9 cellular contexts compared by ENCODE assay signal in the genomic region with DNA sequence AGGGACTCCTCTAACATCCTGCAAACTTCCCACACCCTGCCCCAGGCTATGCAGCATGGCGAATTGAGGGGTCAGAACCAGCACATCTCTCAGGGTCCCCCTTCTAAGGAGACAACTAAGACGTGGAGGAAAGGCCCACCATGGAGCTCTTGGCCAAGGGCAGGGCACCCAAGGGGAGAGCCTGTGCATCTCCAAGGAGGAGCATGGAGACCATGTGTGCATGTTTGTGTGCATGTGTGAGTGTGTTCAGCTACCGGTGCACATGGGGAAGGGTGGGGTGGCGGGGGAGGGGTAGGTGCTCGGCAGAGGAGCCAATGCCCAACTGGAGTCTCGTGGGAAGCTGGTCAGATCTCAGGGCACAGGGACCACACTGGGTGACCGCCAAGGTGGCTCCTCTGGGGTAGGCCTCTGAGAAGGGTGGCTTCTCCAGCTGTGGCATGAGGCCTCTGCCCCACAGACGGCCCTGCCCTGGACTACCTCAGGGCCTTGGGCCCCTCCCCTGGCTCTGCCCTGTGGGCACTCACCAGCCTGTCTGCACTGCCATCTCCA.
DNase-seq lines count a peak whose midpoint lies in the region; ATAC-seq and TF ChIP-seq lines count a peak whose summit lies in the region.
"Had no signal": no experiment of that assay in that cellular context is flagged by ENCODE, and none has a peak within 500 bp of the region (broad histone marks: within the 10 kb centered on the region; RNA-seq: fewer than 3 reads in every experiment).

No MANE protein-coding gene starts in this region.

- WGBS in body of pancreas, 2 donors = 86 to 94% methylated on average over 6 to 8 of the region's 8 CpGs

- peak overlapping the region; percentile 96 for H3K4me2 ChIP-seq in HCT116 (ENCODE audit: low read length)

- no peaks in the 10 kb centered on the region for H3K79me2 ChIP-seq in HCT116 (ENCODE audit: insufficient read depth, low read length)

- RAD21 ChIA-PET in HCT116 (lab: Charles Lee; ENCODE audit: low non-redundant PET in 1 of 2, low total read pairs in 2 of 2, uncharacterized antibody in 2 of 2, unreplicated experiment in 2 of 2) = no interaction called here

- no peaks in the 10 kb centered on the region for H3K9me3 ChIP-seq in HCT116 (ENCODE audit: control insufficient read depth in 1 of 2, insufficient read depth in 1 of 2, low read depth in 1 of 2, low read length in 2 of 2)
- H3K9me3 ChIP-seq in body of pancreas = no peaks in the 10 kb centered on the region

- ATAC-seq in activated CD8-positive, alpha-beta memory T cell treated with anti-CD3 and anti-CD28 coated beads, Interleukin-2, amount 10 ng/mL, durations not matched to agents 7 days and 5 days = peak; percentile 4
- ATAC-seq in HCT116 (peak; percentile 1), body of pancreas (peak; percentile 4)
- ATAC-seq in stimulated activated naive CD8-positive, alpha-beta T cell treated with anti-CD3 and anti-CD28 coated beads, Interleukin-15, amount 100 ng/mL, for 72 hours = peak; percentile 10

- peak; percentile 41 for DNase-seq in activated CD8-positive, alpha-beta memory T cell treated with anti-CD3 and anti-CD28 coated beads, Interleukin-2, amount 10 ng/mL, durations not matched to agents 7 days and 5 days
- DNase-seq in activated CD8-positive, alpha-beta memory T cell treated with anti-CD3 and anti-CD28 coated beads for 24 hours = no peak
- no peak for DNase-seq in HCT116 (ENCODE audit: low read depth, low spot score)
- peak in 2 of 4 donors; percentile 8 to 10 for DNase-seq in body of pancreas
- no peak for DNase-seq in stimulated activated naive CD8-positive, alpha-beta T cell treated with anti-CD3 and anti-CD28 coated beads, Interleukin-15, amount 100 ng/mL, for 72 hours
- DNase-seq in DMS79 treated with DMSO at 0.1 percent for 48 hours (lab: John Stamatoyannopoulos, UW) = no peak
- no peak for DNase-seq in NCI-H1092 (lab: John Stamatoyannopoulos, UW)
- no peak for DNase-seq in OCI-M2 (lab: John Stamatoyannopoulos, UW; ENCODE audit: unreplicated experiment)

- H3K9me2 ChIP-seq in HCT116 (ENCODE audit: insufficient read depth) = no peaks in the 10 kb centered on the region

- no peak overlapping the region for H3K4me3 Mint-ChIP-seq in activated CD8-positive, alpha-beta memory T cell treated with anti-CD3 and anti-CD28 coated beads, Interleukin-2, amount 10 ng/mL, durations not matched to agents 7 days and 5 days
- H3K4me3 Mint-ChIP-seq in stimulated activated naive CD8-positive, alpha-beta T cell treated with anti-CD3 and anti-CD28 coated beads, Interleukin-15, amount 100 ng/mL, for 72 hours = no peak overlapping the region
- H3K4me3 Mint-ChIP-seq: brain had no signal

- H3K36me3 Mint-ChIP-seq in activated CD8-positive, alpha-beta memory T cell treated with anti-CD3 and anti-CD28 coated beads, Interleukin-2, amount 10 ng/mL, durations not matched to agents 7 days and 5 days = no peaks in the 10 kb centered on the region
- H3K36me3 Mint-ChIP-seq: brain had no signal

- no peaks in the 10 kb centered on the region for H3K27me3 Mint-ChIP-seq in activated CD8-positive, alpha-beta memory T cell treated with anti-CD3 and anti-CD28 coated beads, Interleukin-2, amount 10 ng/mL, durations not matched to agents 7 days and 5 days
- no peaks in the 10 kb centered on the region for H3K27me3 Mint-ChIP-seq in stimulated activated naive CD8-positive, alpha-beta T cell treated with anti-CD3 and anti-CD28 coated beads, Interleukin-15, amount 100 ng/mL, for 72 hours

- no peaks in the 10 kb centered on the region for H4K20me1 ChIP-seq in HCT116 (ENCODE audit: insufficient read depth)

- no peak for TF ChIP-seq CTCF in HCT116 (IDR thresholded peaks at IDR 0.05 in 2 of 3, conservative IDR thresholded peaks at IDR 0.05 in 1 of 3; ENCODE audit: borderline replicate concordance in 1 of 3, insufficient read depth in 1 of 3, low read depth in 2 of 3, low read length in 2 of 3)
- no peak for TF ChIP-seq CTCF in body of pancreas (IDR thresholded peaks at IDR 0.05)

- no peaks in the 10 kb centered on the region for H3K27me3 ChIP-seq in HCT116 (ENCODE audit: insufficient read depth, low read length)
- no peaks in the 10 kb centered on the region for H3K27me3 ChIP-seq in body of pancreas

- H3K9ac ChIP-seq in HCT116 (ENCODE audit: low read length) = 0 out of 2 replicates have a peak overlapping the region, but pooled peaks have one; percentile 19

- H3K27ac ChIP-seq in HCT116 (ENCODE audit: low read depth, low read length) = peak overlapping the region; percentile 70
- H3K27ac ChIP-seq in body of pancreas = no peak overlapping the region

- no peak for TF ChIP-seq POLR2A in HCT116 (IDR thresholded peaks at IDR 0.05; ENCODE audit: borderline replicate concordance, extremely low read depth, insufficient read depth, insufficient read length)
- TF ChIP-seq POLR2A in body of pancreas (IDR thresholded peaks at IDR 0.05) = no peak

- CTCF ChIA-PET in activated CD8-positive, alpha-beta memory T cell treated with anti-CD3 and anti-CD28 coated beads, Interleukin-2, amount 10 ng/mL, durations not matched to agents 7 days and 5 days (lab: Charles Lee) = interaction anchor here (0.7 to 10.8 kb wide), 42 partner anchors 10 to 390 kb away, joined by 3 to 176 read pairs (median 5); a partner anchor contains a TSS
- CTCF ChIA-PET in HCT116 (lab: Charles Lee) = interaction anchor here (0.7 to 4.6 kb wide), 23 partner anchors 10 to 244 kb away, joined by 3 to 40 read pairs (median 4); no protein-coding TSS in a partner anchor

- BruUV-seq in HCT116 (replicated peaks; lab: Mats Ljungman, UMichigan) = no TSS peak

- intact Hi-C loops in HCT116 (cut with micrococcal nuclease) = loop anchor here (2.0 to 10.0 kb wide), 3 partner anchors 60 to 340 kb away; no protein-coding TSS in a partner anchor
- intact Hi-C loops in body of pancreas (cut with DNase I) = no loop called here

- H3K9me3 Mint-ChIP-seq in activated CD8-positive, alpha-beta memory T cell treated with anti-CD3 and anti-CD28 coated beads, Interleukin-2, amount 10 ng/mL, durations not matched to agents 7 days and 5 days (ENCODE audit: low read depth) = no peaks in the 10 kb centered on the region
- H3K9me3 Mint-ChIP-seq in stimulated activated naive CD8-positive, alpha-beta T cell treated with anti-CD3 and anti-CD28 coated beads, Interleukin-15, amount 100 ng/mL, for 72 hours = no peaks in the 10 kb centered on the region
- H3K9me3 Mint-ChIP-seq: brain had no signal

- H3K36me3 ChIP-seq in HCT116 (ENCODE audit: control insufficient read depth in 1 of 2, insufficient read depth in 2 of 2, low read length in 2 of 2) (peaks cover 6 to 15% of the 10 kb centered on the region in 2 experiments; a peak in 3 of 4 replicates), body of pancreas (replicated peaks in 1 of 2; ENCODE audit: insufficient read depth in 1 of 2, low read depth in 2 of 2) (no peaks in the 10 kb centered on the region)

- H3K27ac Mint-ChIP-seq in activated CD8-positive, alpha-beta memory T cell treated with anti-CD3 and anti-CD28 coated beads, Interleukin-2, amount 10 ng/mL, durations not matched to agents 7 days and 5 days = no peak overlapping the region
- no peak overlapping the region for H3K27ac Mint-ChIP-seq in stimulated activated naive CD8-positive, alpha-beta T cell treated with anti-CD3 and anti-CD28 coated beads, Interleukin-15, amount 100 ng/mL, for 72 hours

- H3K4me1 ChIP-seq in HCT116 (ENCODE audit: control insufficient read depth in 1 of 2, insufficient read depth in 2 of 2, low read length in 2 of 2) (peaks cover 21 to 37% of the 10 kb centered on the region in 2 experiments; a peak in 3 of 4 replicates), body of pancreas (peaks cover 11% of the 10 kb centered on the region)

- POLR2A ChIA-PET in HCT116 (lab: Charles Lee) = interaction anchor here (1.0 to 1.3 kb wide), 2 partner anchors 10 to 201 kb away, joined by 3 read pairs; no protein-coding TSS in a partner anchor

- H2AFZ ChIP-seq in HCT116 (ENCODE audit: low read depth, low read length, poor library complexity, severe bottlenecking) = no peak overlapping the region

- TF ChIP-seq RAD21 in HCT116 (IDR thresholded peaks at IDR 0.05; ENCODE audit: low read depth) = no peak

- H3K4me3 ChIP-seq in HCT116 (replicated peaks in 1 of 2; ENCODE audit: low read depth in 1 of 2, low read length in 2 of 2) (no peak overlapping the region), body of pancreas (no peak overlapping the region)

- peaks cover 8% of the 10 kb centered on the region for H3K4me1 Mint-ChIP-seq in activated CD8-positive, alpha-beta memory T cell treated with anti-CD3 and anti-CD28 coated beads, Interleukin-2, amount 10 ng/mL, durations not matched to agents 7 days and 5 days
- H3K4me1 Mint-ChIP-seq in stimulated activated naive CD8-positive, alpha-beta T cell treated with anti-CD3 and anti-CD28 coated beads, Interleukin-15, amount 100 ng/mL, for 72 hours = peaks cover 16% of the 10 kb centered on the region

TF ChIP-seq in HCT116, 20 proteins besides CTCF, POLR2A, EP300 and RAD21 (continues in another document):
- no peak for TF ChIP-seq CEBPB (IDR thresholded peaks at IDR 0.05; ENCODE audit: low read depth)
- no peak for TF ChIP-seq FOSL1 (IDR thresholded peaks at IDR 0.05; ENCODE audit: low read depth)
- TF ChIP-seq, protein P1, sequence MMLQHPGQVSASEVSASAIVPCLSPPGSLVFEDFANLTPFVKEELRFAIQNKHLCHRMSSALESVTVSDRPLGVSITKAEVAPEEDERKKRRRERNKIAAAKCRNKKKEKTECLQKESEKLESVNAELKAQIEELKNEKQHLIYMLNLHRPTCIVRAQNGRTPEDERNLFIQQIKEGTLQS (IDR thresholded peaks at IDR 0.05) = no peak
- no peak for TF ChIP-seq POLR2AphosphoS5 (IDR thresholded peaks at IDR 0.05; ENCODE audit: low read depth, low read length)
- no peak for TF ChIP-seq SIN3A (IDR thresholded peaks at IDR 0.05; ENCODE audit: low read depth)
- TF ChIP-seq TCF7L2 (IDR thresholded peaks at IDR 0.05; ENCODE audit: borderline replicate concordance, extremely low read depth, insufficient read depth, insufficient read length) = no peak
